ENCODE assay signal across 14 cellular contexts in the genomic region with DNA sequence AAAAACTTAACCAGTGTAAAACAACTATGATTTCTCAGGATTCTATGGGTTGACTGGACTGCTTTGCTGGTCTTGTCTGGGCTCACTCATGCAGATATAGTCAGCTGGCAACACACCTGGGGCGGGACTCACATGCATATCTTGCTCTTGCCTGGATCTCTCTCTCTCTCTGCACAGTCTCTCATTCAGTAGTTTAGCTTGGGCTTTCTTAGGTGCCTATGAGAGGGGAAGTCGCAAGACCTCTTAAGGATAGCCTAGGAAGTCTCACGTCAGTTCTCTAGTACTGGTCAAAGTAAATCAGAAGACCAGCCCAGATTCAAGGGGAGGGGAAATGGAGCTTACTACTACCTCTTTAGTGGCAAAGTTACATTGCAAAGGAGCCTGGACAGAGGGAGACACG. TPM values are rescaled to one million over a fixed set of nuclear protein-coding genes. Genes with fewer than 3 reads are reported as not detected.
DNase-seq lines count a peak whose midpoint lies in the region; ATAC-seq and TF ChIP-seq lines count a peak whose summit lies in the region.
"Had no signal": no experiment of that assay in that cellular context is flagged by ENCODE, and none has a peak within 500 bp of the region (broad histone marks: within the 10 kb centered on the region; RNA-seq: fewer than 3 reads in every experiment).

No MANE protein-coding gene starts in this region.

- H3K4me1 ChIP-seq in SK-N-SH (ENCODE audit: control insufficient read depth in 1 of 2, insufficient read depth in 2 of 2, low read depth in 1 of 2, low read length in 1 of 2) (peaks cover 0 to 12% of the 10 kb centered on the region in 2 experiments; a peak in 2 of 4 replicates), OCI-LY7 (ENCODE audit: insufficient read depth, low read length, poor library complexity, severe bottlenecking) (peaks cover 33% of the 10 kb centered on the region), esophagus muscularis mucosa (peaks cover 21 to 39% (median 30%) of the 10 kb centered on the region in 4 donors)

- peak overlapping the region; percentile 91 to 99 for H3K4me3 Mint-ChIP-seq in effector memory CD8-positive, alpha-beta T cell

- H3K9me3 ChIP-seq in SK-N-SH (no peaks in the 10 kb centered on the region), OCI-LY7 (ENCODE audit: low read length) (no peaks in the 10 kb centered on the region), neural cell (ENCODE audit: low read length) (no peaks in the 10 kb centered on the region), esophagus muscularis mucosa (no peaks in the 10 kb centered on the region)

- peaks cover 17% of the 10 kb centered on the region for H3F3A ChIP-seq in SK-N-SH (replicated peaks; ENCODE audit: insufficient read depth)
- no peaks in the 10 kb centered on the region for H3F3A ChIP-seq in neural cell (ENCODE audit: insufficient read depth, low read length, poor library complexity, severe bottlenecking)

- H3K36me3 Mint-ChIP-seq in effector memory CD8-positive, alpha-beta T cell (ENCODE audit: insufficient read depth), result peaks cover 32% of the 10 kb centered on the region

- DNase-seq in SK-N-SH, result no peak
- DNase-seq in OCI-LY7 (ENCODE audit: low spot score), result peak; percentile 84
- DNase-seq in effector memory CD8-positive, alpha-beta T cell, result no peak
- no peak for DNase-seq in esophagus muscularis mucosa (ENCODE audit: extremely low spot score)
- DNase-seq in DMS 273 (lab: John Stamatoyannopoulos, UW; ENCODE audit: unreplicated experiment), result no peak
- DNase-seq: activated CD4-positive, alpha-beta T cell treated with anti-CD3 and anti-CD28 coated beads for 48 hours; aorta; kidney glomerular epithelial cell; NCI-H2107; right cardiac atrium had no signal

- no peak for TF ChIP-seq RAD21 in SK-N-SH (IDR thresholded peaks at IDR 0.05; ENCODE audit: low read length)
- no peak for TF ChIP-seq RAD21 in neural cell (conservative IDR thresholded peaks at IDR 0.05)

- H3K4me2 ChIP-seq in SK-N-SH (peak overlapping the region; percentile 72), OCI-LY7 (ENCODE audit: low read length) (peak overlapping the region; percentile 78), neural cell (ENCODE audit: low read length) (peak overlapping the region; percentile 58)

- intact Hi-C loops in OCI-LY7 (cut with micrococcal nuclease; ENCODE audit: unreplicated experiment) (loop anchor here (5.0 kb wide), 1 partner anchor 665 kb away; the partner anchor contains the start of gene HNRNPD), esophagus muscularis mucosa (cut with DNase I) (no loop called here)

- H3K36me3 ChIP-seq in SK-N-SH (replicated peaks in 1 of 2; ENCODE audit: control insufficient read depth in 1 of 2, insufficient read depth in 2 of 2, low read length in 1 of 2) (peaks cover 0 to 7% of the 10 kb centered on the region in 2 experiments), OCI-LY7 (ENCODE audit: insufficient read depth, low read length) (peaks cover 15% of the 10 kb centered on the region), neural cell (ENCODE audit: insufficient read depth, low read length) (no peaks in the 10 kb centered on the region), esophagus muscularis mucosa (no peaks in the 10 kb centered on the region)

- POLR2A ChIA-PET in SK-N-SH (lab: Yijun Ruan, JAX) (no interaction called here), OCI-LY7 (lab: Charles Lee) (interaction anchor here (0.6 to 4.0 kb wide), 20 partner anchors 8 to 791 kb away, joined by 3 to 50 read pairs (median 4); partner anchors contain the start of genes COQ2, LIN54, PLAC8 and THAP9)

- no peaks in the 10 kb centered on the region for H3K9me3 Mint-ChIP-seq in effector memory CD8-positive, alpha-beta T cell

- no peaks in the 10 kb centered on the region for H3K27me3 Mint-ChIP-seq in effector memory CD8-positive, alpha-beta T cell

- H3K4me3 ChIP-seq in SK-N-SH (ENCODE audit: low read depth in 2 of 2, low read length in 1 of 2) (0 out of 4 replicates have a peak overlapping the region, but pooled peaks of 1 of the 2 experiments have one; percentile 20), OCI-LY7 (ENCODE audit: low read depth, low read length, poor library complexity, severe bottlenecking) (peak overlapping the region; percentile 82), neural cell (ENCODE audit: low read length) (peak overlapping the region; percentile 71), esophagus muscularis mucosa (no peak overlapping the region)

- H3K9ac ChIP-seq in SK-N-SH (no peak overlapping the region), neural cell (ENCODE audit: low read length) (no peak overlapping the region)

- peaks cover 68% of the 10 kb centered on the region for H3K79me2 ChIP-seq in SK-N-SH (ENCODE audit: insufficient read depth)
- H3K79me2 ChIP-seq in OCI-LY7 (ENCODE audit: insufficient read depth, low read depth, low read length), result peaks cover 54% of the 10 kb centered on the region
- H3K79me2 ChIP-seq in neural cell (replicated peaks; ENCODE audit: insufficient read depth, low read length), result peaks cover 46% of the 10 kb centered on the region

- TF ChIP-seq CTCF in SK-N-SH (IDR thresholded peaks at IDR 0.05), result no peak
- TF ChIP-seq CTCF in OCI-LY7 (conservative IDR thresholded peaks at IDR 0.05; ENCODE audit: low read length), result no peak
- TF ChIP-seq CTCF in neural cell (IDR thresholded peaks at IDR 0.05; ENCODE audit: poor library complexity, severe bottlenecking), result no peak
- no peak for TF ChIP-seq CTCF in esophagus muscularis mucosa (IDR thresholded peaks at IDR 0.05)

- ATAC-seq in SK-N-SH treated with all-trans-retinoic acid at 6 μM for 48 hours (no peak), GM21360 (IDR thresholded peaks at IDR 0.05; ENCODE audit: unreplicated experiment) (no peak)
- no peak for ATAC-seq in effector memory CD8-positive, alpha-beta T cell (replicated peaks)
- ATAC-seq: right cardiac atrium had no signal

- CTCF ChIA-PET in SK-N-SH (lab: Yijun Ruan, JAX) (interaction anchor here (0.8 to 1.6 kb wide), 3 partner anchors 11 to 72 kb away, joined by 3 to 5 read pairs (median 3); no protein-coding TSS in a partner anchor), OCI-LY7 (lab: Charles Lee; ENCODE audit: unreplicated experiment) (interaction anchor here (0.8 to 1.8 kb wide), 4 partner anchors 26 to 247 kb away, joined by 3 to 4 read pairs (median 4); partner anchors contain the start of gene COQ2)

- WGBS in SK-N-SH (ENCODE audit: low lambda C conversion rate), result 72% methylated on average over 4 of the region's 4 CpGs
- 79% methylated on average over 4 of the region's 4 CpGs for WGBS in esophagus muscularis mucosa

- TF ChIP-seq EP300 in SK-N-SH (IDR thresholded peaks at IDR 0.05; ENCODE audit: borderline replicate concordance in 1 of 2, low read depth in 1 of 2, low read length in 1 of 2) (no peak), neural cell (conservative IDR thresholded peaks at IDR 0.05; ENCODE audit: poor library complexity, severe bottlenecking) (no peak), esophagus muscularis mucosa (IDR thresholded peaks at IDR 0.05) (no peak)

- peaks cover 4% of the 10 kb centered on the region; the same call in 1 of the 2 replicates for H4K20me1 ChIP-seq in SK-N-SH (ENCODE audit: insufficient read depth)
- no peaks in the 10 kb centered on the region for H4K20me1 ChIP-seq in OCI-LY7 (ENCODE audit: insufficient read depth, low read length)
- no peaks in the 10 kb centered on the region for H4K20me1 ChIP-seq in neural cell (ENCODE audit: insufficient read depth)

- no peak for TF ChIP-seq POLR2A in esophagus muscularis mucosa (IDR thresholded peaks at IDR 0.05; ENCODE audit: low read depth)

- H3K27me3 ChIP-seq in SK-N-SH (ENCODE audit: insufficient read depth) (no peaks in the 10 kb centered on the region), neural cell (ENCODE audit: insufficient read depth, low read depth, low read length) (no peaks in the 10 kb centered on the region), esophagus muscularis mucosa (no peaks in the 10 kb centered on the region)

- H3K27ac ChIP-seq in SK-N-SH (ENCODE audit: low read depth in 2 of 2, low read length in 1 of 2) (no peak overlapping the region), OCI-LY7 (ENCODE audit: low read depth, low read length, poor library complexity, severe bottlenecking) (peak overlapping the region; percentile 45), neural cell (ENCODE audit: low read length) (no peak overlapping the region), esophagus muscularis mucosa (replicated peaks in 1 of 4) (peak overlapping the region in 1 of 4 donors; percentile 20)
- H3K27ac ChIP-seq: epithelial cell of prostate had no signal

- no TSS peak for BruUV-seq in OCI-LY7 (replicated peaks; lab: Mats Ljungman, UMichigan)

- H3K27ac Mint-ChIP-seq in effector memory CD8-positive, alpha-beta T cell, result peak overlapping the region; percentile 15 to 93

- H2AFZ ChIP-seq in SK-N-SH (ENCODE audit: low read depth) (no peak overlapping the region), OCI-LY7 (ENCODE audit: low read length) (no peak overlapping the region), neural cell (ENCODE audit: low read depth, low read length) (no peak overlapping the region)

- no peaks in the 10 kb centered on the region for H3K9me2 ChIP-seq in SK-N-SH
- H3K9me2 ChIP-seq in OCI-LY7 (ENCODE audit: insufficient read depth, low read length), result no peaks in the 10 kb centered on the region
- no peaks in the 10 kb centered on the region for H3K9me2 ChIP-seq in neural cell (ENCODE audit: insufficient read depth, low read length)

- H3K4me1 Mint-ChIP-seq in effector memory CD8-positive, alpha-beta T cell (ENCODE audit: low read depth in 2 of 2), result peaks cover 23 to 43% of the 10 kb centered on the region in 2 donors

TF ChIP-seq in SK-N-SH, 30 proteins besides CTCF, POLR2A, EP300 and RAD21 (continues in another document):
- no peak for TF ChIP-seq ELF1 (IDR thresholded peaks at IDR 0.05)
- TF ChIP-seq MEF2A (IDR thresholded peaks at IDR 0.05; ENCODE audit: borderline replicate concordance, low read depth), result no peak

TF ChIP-seq in SK-N-SH treated with all-trans-retinoic acid at 6 μM for 48 hours, 23 proteins besides CTCF, POLR2A, EP300 and RAD21 (continues in another document):
- TF ChIP-seq ZNF8 (CRISPR knock-in tag; IDR thresholded peaks at IDR 0.05) (no peak), SNAI2 (CRISPR knock-in tag; IDR thresholded peaks at IDR 0.05) (no peak)

RNA-seq across cellular contexts. Expression of gene COPS4, which starts 2.0 kb away (rescaled TPM):
- polyA plus RNA-seq in SK-N-SH (2012; rRNA removed) (32.2 and 33.9 TPM in 2 replicates), neural cell (77.7 and 80.8 TPM in 2 replicates)
- 39.5 and 44.6 TPM in 2 replicates for polyA plus RNA-seq in SK-N-SH (2012; cell fraction: cytosol; rRNA removed)
- polyA plus RNA-seq in SK-N-SH (2012; cell fraction: nucleus; rRNA removed), result 14.3 and 31.8 TPM in 2 replicates
- total RNA-seq in OCI-LY7 (2014; rRNA removed; shearing (Covaris generic)), result 38.9 and 44.2 TPM in 2 replicates
- total RNA-seq in OCI-LY7 (2022) (35.5 and 38.5 TPM in 2 replicates), esophagus muscularis mucosa (10 to 100 TPM; 54.8 to 63.7 (median 57.7) TPM)
- polyA minus RNA-seq in neural cell, result 125 and 130 TPM in 2 replicates

RNA-seq across cellular contexts. Expression of gene LIN54, which starts 26.4 kb away (rescaled TPM):
- 6.4 and 8.0 TPM in 2 replicates for polyA plus RNA-seq in SK-N-SH (2012; rRNA removed)
- polyA plus RNA-seq in SK-N-SH (2012; cell fraction: cytosol; rRNA removed), result 7.4 and 7.5 TPM in 2 replicates
- 2.4 and 5.7 TPM in 2 replicates for polyA plus RNA-seq in SK-N-SH (2012; cell fraction: nucleus; rRNA removed)
- total RNA-seq in OCI-LY7 (2014; rRNA removed; shearing (Covaris generic)), result 48.3 and 48.9 TPM in 2 replicates
- total RNA-seq in OCI-LY7 (2022), result 47.6 and 59.1 TPM in 2 replicates
- 7.3 and 9.1 TPM in 2 replicates for polyA plus RNA-seq in neural cell
- polyA minus RNA-seq in neural cell, result 34.3 and 35.1 TPM in 2 replicates
- total RNA-seq in esophagus muscularis mucosa, result 10 to 100 TPM in 1 of 4 donors, 1 to 10 TPM in 3; 8.6 to 10.6 (median 9.0) TPM

Comparison
In these comparisons a context has a peak if more than half of its experiments do, and no peak if none do; other contexts are left out.
1. H3K4me3 ChIP-seq: peak in OCI-LY7 (single experiment) and neural cell (single experiment); none in esophagus muscularis mucosa (0 of 4).
2. RNA of gene LIN54, which starts 26.4 kb away (total RNA-seq): 47.6 to 59.1 TPM in OCI-LY7; 8.6 to 10.6 TPM in esophagus muscularis mucosa; every median in the first group is over 4 times any median in the second.
3. Peak in every context shown above with its lines, with median percentiles within 50 percentile points of each other: H3K4me2 ChIP-seq.